Comparison of ENCODE assay signal across 9 cellular contexts in genomic region chr9:119284118-119284517, GRCh38.
DNase-seq lines count a peak whose midpoint lies in the region; ATAC-seq, FAIRE-seq and TF ChIP-seq lines count a peak whose summit lies in the region.
"Had no signal": no experiment of that assay in that cellular context is flagged by ENCODE, and none has a peak within 500 bp of the region (broad histone marks: within the 10 kb centered on the region; RNA-seq: fewer than 3 reads in every experiment).

No MANE protein-coding gene starts in this region.

- H3K4me3 Mint-ChIP-seq in activated CD4-positive, alpha-beta memory T cell treated with anti-CD3 and anti-CD28 coated beads, Interleukin-2, amount 10 ng/mL, durations not matched to agents 7 days and 5 days: no peak overlapping the region

- H3K4me1 ChIP-seq in BLaER1 (peaks cover 62% of the 10 kb centered on the region), HepG2 (ENCODE audit: insufficient read depth, low read length) (no peaks in the 10 kb centered on the region), ascending aorta (no peaks in the 10 kb centered on the region)

- H3K4me3 ChIP-seq in BLaER1 (no peak overlapping the region), astrocyte of the cerebellum (ENCODE audit: low read depth, low read length) (no peak overlapping the region), HepG2 (replicated peaks in 1 of 3; ENCODE audit: insufficient read depth in 1 of 3, low read depth in 2 of 3, low read length in 3 of 3) (no peak overlapping the region), ascending aorta (no peak overlapping the region)
- H3K4me3 ChIP-seq: lung had no signal

- TF ChIP-seq EP300 in HepG2 (IDR thresholded peaks at IDR 0.05; ENCODE audit: low read depth in 2 of 2, low read length in 2 of 2) (no peak), HepG2 (CRISPR knock-in tag; IDR thresholded peaks at IDR 0.05; ENCODE audit: borderline replicate concordance) (no peak)

- POLR2A ChIA-PET in HepG2 (lab: Yijun Ruan, JAX): no interaction called here
- POLR2A ChIA-PET in activated CD4-positive, alpha-beta memory T cell treated with anti-CD3 and anti-CD28 coated beads, Interleukin-2, amount 10 ng/mL, durations not matched to agents 7 days and 5 days (lab: Charles Lee): no interaction called here

- H3K27ac Mint-ChIP-seq in activated CD4-positive, alpha-beta memory T cell treated with anti-CD3 and anti-CD28 coated beads, Interleukin-2, amount 10 ng/mL, durations not matched to agents 7 days and 5 days: no peak overlapping the region

- H2AFZ ChIP-seq in HepG2 (ENCODE audit: low read length): no peak overlapping the region

- intact Hi-C loops in HepG2 (cut with micrococcal nuclease; ENCODE audit: unreplicated experiment): no loop called here
- intact Hi-C loops in ascending aorta (cut with DNase I): loop anchor here (10.0 kb wide), 2 partner anchors 689 to 759 kb away; no protein-coding TSS in a partner anchor

- H3K4me1 Mint-ChIP-seq in activated CD4-positive, alpha-beta memory T cell treated with anti-CD3 and anti-CD28 coated beads, Interleukin-2, amount 10 ng/mL, durations not matched to agents 7 days and 5 days: no peaks in the 10 kb centered on the region

- H3K9ac ChIP-seq in BLaER1: no peak overlapping the region
- no peak overlapping the region for H3K9ac ChIP-seq in HepG2 (ENCODE audit: insufficient read depth, low read depth, low read length)

- in situ Hi-C loops in astrocyte of the cerebellum (cut with HindIII; ENCODE audit: low sequenced_read_pairs) (no loop called here), HepG2 (cut with HindIII; ENCODE audit: extremely low pct_ligation_motif_present, low pct_unique_long_range_greater_than_20kb) (no loop called here)

- H3K4me2 ChIP-seq in BLaER1 (peak overlapping the region; percentile 72; the same call in 1 of the 2 replicates), HepG2 (ENCODE audit: low read depth, low read length) (no peak overlapping the region)

- H3K27ac ChIP-seq in BLaER1: no peak overlapping the region
- H3K27ac ChIP-seq in HepG2 (ENCODE audit: extremely low read length, insufficient read depth, low read length): no peak overlapping the region
- H3K27ac ChIP-seq in ascending aorta: no peak overlapping the region

- FAIRE-seq in HepG2 (lab: Jason Lieb, UNC): no peak

- no peaks in the 10 kb centered on the region for H3K36me3 Mint-ChIP-seq in activated CD4-positive, alpha-beta memory T cell treated with anti-CD3 and anti-CD28 coated beads, Interleukin-2, amount 10 ng/mL, durations not matched to agents 7 days and 5 days (ENCODE audit: low read depth)

- peaks cover 2% of the 10 kb centered on the region for H3K9me3 Mint-ChIP-seq in activated CD4-positive, alpha-beta memory T cell treated with anti-CD3 and anti-CD28 coated beads, Interleukin-2, amount 10 ng/mL, durations not matched to agents 7 days and 5 days

- no peaks in the 10 kb centered on the region for H3K79me2 ChIP-seq in HepG2 (ENCODE audit: insufficient read depth, low read length)

- peak; percentile 83 for ATAC-seq in HepG2
- ATAC-seq in HG03354 (IDR thresholded peaks at IDR 0.05; ENCODE audit: poor library complexity, severe bottlenecking, unreplicated experiment): no peak

- DNase-seq in HuH-7 (ENCODE audit: low spot score) (peak; percentile 15), astrocyte of the cerebellum (ENCODE audit: low read depth) (peak; percentile 16), HepG2 (ENCODE audit: low spot score) (peak; percentile 6), ascending aorta (ENCODE audit: low spot score in 2 of 2) (no peak), mucosa of gallbladder (ENCODE audit: low spot score) (no peak)
- no peak for DNase-seq in activated CD4-positive, alpha-beta memory T cell treated with anti-CD3 and anti-CD28 coated beads, Interleukin-2, amount 10 ng/mL, durations not matched to agents 7 days and 5 days

- H3K9me3 ChIP-seq in BLaER1 (no peaks in the 10 kb centered on the region), HepG2 (ENCODE audit: low read length) (no peaks in the 10 kb centered on the region), ascending aorta (no peaks in the 10 kb centered on the region)

- TF ChIP-seq RAD21 in HepG2 (CRISPR knock-in tag; IDR thresholded peaks at IDR 0.05): no peak

- no peaks in the 10 kb centered on the region for H3K36me3 ChIP-seq in BLaER1
- H3K36me3 ChIP-seq in HepG2 (replicated peaks in 1 of 2; ENCODE audit: control insufficient read depth in 1 of 2, insufficient read depth in 2 of 2, low read length in 2 of 2): no peaks in the 10 kb centered on the region
- no peaks in the 10 kb centered on the region for H3K36me3 ChIP-seq in ascending aorta

- no peak for TF ChIP-seq POLR2A in HepG2 (IDR thresholded peaks at IDR 0.05; ENCODE audit: insufficient read depth in 1 of 2, low read depth in 2 of 2, low read length in 2 of 2)

- TF ChIP-seq CTCF in astrocyte of the cerebellum (IDR thresholded peaks at IDR 0.05; ENCODE audit: low read depth, low read length, missing control alignments) (peak; percentile 37), HepG2 (CRISPR knock-in tag; IDR thresholded peaks at IDR 0.05) (peak; percentile 31), ascending aorta (IDR thresholded peaks at IDR 0.05) (no peak)

- H3K27me3 ChIP-seq in BLaER1 (no peaks in the 10 kb centered on the region), HepG2 (ENCODE audit: control insufficient read depth in 1 of 2, insufficient read depth in 2 of 2, low read length in 2 of 2) (0 out of 5 replicates have a peak, but pooled peaks cover 0 to 4% of the 10 kb centered on the region in 2 experiments), ascending aorta (no peaks in the 10 kb centered on the region)

- WGBS in HepG2 (ENCODE audit: low lambda C conversion rate): 4% methylated on average over 4 of the region's 4 CpGs

- no peaks in the 10 kb centered on the region for H3K27me3 Mint-ChIP-seq in activated CD4-positive, alpha-beta memory T cell treated with anti-CD3 and anti-CD28 coated beads, Interleukin-2, amount 10 ng/mL, durations not matched to agents 7 days and 5 days

- CTCF ChIA-PET in HepG2 (lab: Yijun Ruan, JAX; ENCODE audit: low intra/inter-chr PET ratio, low total read pairs): no interaction called here
- CTCF ChIA-PET in activated CD4-positive, alpha-beta memory T cell treated with anti-CD3 and anti-CD28 coated beads, Interleukin-2, amount 10 ng/mL, durations not matched to agents 7 days and 5 days (lab: Charles Lee): no interaction called here

- no TSS peak for BruUV-seq in HepG2 (replicated peaks; lab: Mats Ljungman, UMichigan)

- no peaks in the 10 kb centered on the region for H4K20me1 ChIP-seq in BLaER1
- no peaks in the 10 kb centered on the region for H4K20me1 ChIP-seq in HepG2 (ENCODE audit: insufficient read depth, low read length)

TF ChIP-seq in HepG2, 621 proteins besides CTCF, POLR2A, EP300 and RAD21:
- TF ChIP-seq ZNF777 (CRISPR knock-in tag; IDR thresholded peaks at IDR 0.05) (no peak), ASH2L (IDR thresholded peaks at IDR 0.05; ENCODE audit: insufficient read length, low read depth, low read length) (no peak), STAG1 (CRISPR knock-in tag; IDR thresholded peaks at IDR 0.05) (peak; percentile 30), U2AF1 (optimal IDR thresholded peaks at IDR 0.05; ENCODE audit: low read depth, low read length) (no peak), HBP1 (CRISPR knock-in tag; IDR thresholded peaks at IDR 0.05; ENCODE audit: low read depth) (no peak)
TF ChIP-seq in HepG2: peak in this region for 1.

Comparison
In these comparisons a context has a peak if more than half of its experiments do, and no peak if none do; other contexts are left out.
1. DNase-seq: peak in HuH-7 (single experiment), astrocyte of the cerebellum (single experiment) and HepG2 (single experiment); none in ascending aorta (0 of 2), activated CD4-positive, alpha-beta memory T cell treated with anti-CD3 and anti-CD28 coated beads, Interleukin-2, amount 10 ng/mL, durations not matched to agents 7 days and 5 days (single experiment) and mucosa of gallbladder (single experiment).
2. CTCF ChIP-seq: peak in astrocyte of the cerebellum (single experiment) and HepG2 (single experiment); none in ascending aorta (0 of 3).